In genomic region chr2:120395221-120395620, GRCh38 we compare ENCODE assay signal across 16 cellular contexts. TPM values are rescaled to one million over a fixed set of nuclear protein-coding genes. Genes with fewer than 3 reads are reported as not detected.
"Had no signal": no experiment of that assay in that cellular context is flagged by ENCODE, and none has a peak within 500 bp of the region (broad histone marks: within the 10 kb centered on the region; RNA-seq: fewer than 3 reads in every experiment).

No MANE protein-coding gene starts in this region.

- H3K27ac ChIP-seq: cardiac muscle cell, psoas muscle, sigmoid colon, thoracic aorta had no signal

- H3K4me3 ChIP-seq: cardiac muscle cell, mucosa of descending colon, psoas muscle, sigmoid colon, thoracic aorta had no signal

- H3K36me3 ChIP-seq: cardiac muscle cell, sigmoid colon, thoracic aorta had no signal

- H3K9me3 ChIP-seq: mucosa of descending colon, psoas muscle, sigmoid colon, thoracic aorta had no signal

- H3K4me3 Mint-ChIP-seq: activated T-cell treated with anti-CD3 and anti-CD28 coated beads, Interleukin-2, amount 50 U/mL, for 72 hours; naive thymus-derived CD8-positive, alpha-beta T cell; T-helper 17 cell had no signal

- H3K4me1 Mint-ChIP-seq: naive thymus-derived CD8-positive, alpha-beta T cell had no signal

- DNase-seq: activated CD4-positive, alpha-beta T cell treated with anti-CD3 and anti-CD28 coated beads, Interleukin-2, amount 50 U/mL, for 1 hour; activated T-cell treated with anti-CD3 and anti-CD28 coated beads, Interleukin-2, amount 50 U/mL, for 72 hours; effector memory CD4-positive, alpha-beta T cell; erythroblast; hippocampal formation; mucosa of descending colon; naive thymus-derived CD8-positive, alpha-beta T cell; nucleus accumbens; sigmoid colon; stimulated activated CD4-positive, alpha-beta T cell treated with anti-CD3 and anti-CD28 coated beads, Interleukin-12 subunit alpha, Interleukin-12 subunit beta, amount 100 ng/mL, for 4 hours; stimulated activated naive CD4-positive, alpha-beta T cell treated with Interleukin-2 at 50 U/mL for 16 hours; T-helper 17 cell had no signal

- H3K4me1 ChIP-seq: psoas muscle, sigmoid colon had no signal

- H3K27ac Mint-ChIP-seq: activated T-cell treated with anti-CD3 and anti-CD28 coated beads, Interleukin-2, amount 50 U/mL, for 72 hours; naive thymus-derived CD8-positive, alpha-beta T cell; T-helper 17 cell had no signal

- FAIRE-seq: colon had no signal

- ATAC-seq: activated T-cell treated with anti-CD3 and anti-CD28 coated beads, Interleukin-2, amount 50 U/mL, for 72 hours; mucosa of descending colon; naive thymus-derived CD8-positive, alpha-beta T cell; psoas muscle; T-helper 17 cell had no signal

- H3K36me3 Mint-ChIP-seq: naive thymus-derived CD8-positive, alpha-beta T cell had no signal

RNA-seq across cellular contexts. Expression of gene INHBB, which starts 49.3 kb away (rescaled TPM):
- total RNA-seq: activated T-cell treated with anti-CD3 and anti-CD28 coated beads, Interleukin-2, amount 50 U/mL, for 72 hours; cardiac muscle cell; naive thymus-derived CD8-positive, alpha-beta T cell; T-helper 17 cell had no signal
- polyA plus RNA-seq: cardiac muscle cell; naive thymus-derived CD8-positive, alpha-beta T cell had no signal
